In genomic region chr20:6269163-6269873, GRCh38 we compare ENCODE assay signal across 1 cellular context.
TF ChIP-seq lines count a peak whose summit lies in the region.

No MANE protein-coding gene starts in this region.

TF ChIP-seq in H1, 55 proteins besides CTCF, POLR2A, EP300 and RAD21:
- TF ChIP-seq CHD7 (IDR thresholded peaks at IDR 0.05; ENCODE audit: insufficient replicate concordance, low read length) (no peak), MAX (IDR thresholded peaks at IDR 0.05) (no peak), KDM5A (IDR thresholded peaks at IDR 0.05; ENCODE audit: low read length) (no peak), GTF2F1 (IDR thresholded peaks at IDR 0.05; ENCODE audit: borderline replicate concordance, low read depth, low read length) (no peak), E2F6 (IDR thresholded peaks at IDR 0.05) (no peak), NANOG (IDR thresholded peaks at IDR 0.05; ENCODE audit: insufficient read depth, low read depth, low read length, poor library complexity, severe bottlenecking) (no peak), CBX5 (IDR thresholded peaks at IDR 0.05; ENCODE audit: low read depth, low read length) (no peak), SIX5 (IDR thresholded peaks at IDR 0.05; ENCODE audit: low read depth, low read length) (no peak), ATF3 (IDR thresholded peaks at IDR 0.05; ENCODE audit: insufficient read depth, low read depth, low read length) (0 out of 2 replicates have a peak, but pooled peaks have one; percentile 44), JUND (IDR thresholded peaks at IDR 0.05; ENCODE audit: low read length) (no peak), RBBP5 (IDR thresholded peaks at IDR 0.05; ENCODE audit: borderline replicate concordance, low read depth, low read length) (no peak), CEBPB (IDR thresholded peaks at IDR 0.05; ENCODE audit: low read depth, low read length) (peak; percentile 84), SP2 (IDR thresholded peaks at IDR 0.05; ENCODE audit: low read length) (no peak)
